29 cellular contexts compared by ENCODE assay signal in genomic region chr2:110667061-110667460, GRCh38.
"Had no signal": no experiment of that assay in that cellular context is flagged by ENCODE, and none has a peak within 500 bp of the region (broad histone marks: within the 10 kb centered on the region; RNA-seq: fewer than 3 reads in every experiment).

No MANE protein-coding gene starts in this region.

- H3K9me3 ChIP-seq: esophagus squamous epithelium, heart left ventricle, ovary, right lobe of liver, tibial nerve had no signal

- H3K4me3 ChIP-seq: esophagus squamous epithelium, heart left ventricle, ovary, right lobe of liver, tibial nerve had no signal

- H3K4me1 Mint-ChIP-seq: activated B cell treated with CpG ODN at 0.5 μM for 24 hours; central memory CD8-positive, alpha-beta T cell; immature natural killer cell had no signal

- ATAC-seq: activated CD8-positive, alpha-beta T cell treated with anti-CD3 and anti-CD28 coated beads for 36 hours; activated naive CD4-positive, alpha-beta T cell treated with anti-CD3 and anti-CD28 coated beads, Interleukin-2, amount 50 U/mL, for 72 hours; activated T-cell treated with anti-CD3 and anti-CD28 coated beads, Interleukin-2, amount 50 U/mL, for 4 hours; heart left ventricle; left colon; natural killer cell treated with Interleukin-12 subunit alpha and Interleukin-12 subunit beta and Interleukin-15 and Interleukin-18, amount 100 ng/mL, for 72 hours; right lobe of liver had no signal

- DNase-seq: activated B cell treated with CpG ODN at 0.5 μM for 24 hours; activated CD4-positive, alpha-beta T cell treated with anti-CD3 and anti-CD28 coated beads, Interleukin-2, amount 50 U/mL, for 1 hour; activated CD8-positive, alpha-beta T cell treated with anti-CD3 and anti-CD28 coated beads for 36 hours; activated T-cell treated with anti-CD3 and anti-CD28 coated beads, Interleukin-2, amount 50 U/mL, for 4 hours; dermis blood vessel endothelial cell; effector CD8-positive, alpha-beta T cell; esophagus squamous epithelium; foreskin fibroblast; heart left ventricle; hypothalamus; immature natural killer cell; kidney; left colon; ovary; right lobe of liver; stimulated activated CD4-positive, alpha-beta T cell treated with anti-CD3 and anti-CD28 coated beads, Interleukin-2, amount 100 ng/mL, for 48 hours; stimulated activated naive CD4-positive, alpha-beta T cell treated with Interleukin-2 at 50 U/mL for 16 hours; T-helper 1 cell had no signal

- H3K27me3 ChIP-seq: esophagus squamous epithelium, heart left ventricle, ovary, right lobe of liver, tibial nerve had no signal

- H3K27ac ChIP-seq: epithelial cell of prostate, esophagus squamous epithelium, heart left ventricle, ovary, right lobe of liver, tibial nerve had no signal

- FAIRE-seq: bronchial epithelial cell, colon, endometrium, kidney had no signal

- H3K36me3 ChIP-seq: ovary, right lobe of liver, tibial nerve had no signal

- H3K9me3 Mint-ChIP-seq: activated B cell treated with CpG ODN at 0.5 μM for 24 hours; activated CD8-positive, alpha-beta T cell treated with anti-CD3 and anti-CD28 coated beads for 36 hours; activated naive CD4-positive, alpha-beta T cell treated with anti-CD3 and anti-CD28 coated beads, Interleukin-2, amount 50 U/mL, for 72 hours; activated T-cell treated with anti-CD3 and anti-CD28 coated beads, Interleukin-2, amount 50 U/mL, for 4 hours; activated T-helper 2 cell treated with anti-CD3 and anti-CD28 coated beads, Interferon-gamma antibody, Interleukin-2, Interleukin-4, amounts not matched to agents 10 μg/mL and 5 μg/mL and 100 μg/mL, durations not matched to agents 14 hours and 24 hours and 36 hours; central memory CD8-positive, alpha-beta T cell; immature natural killer cell; natural killer cell treated with Interleukin-12 subunit alpha and Interleukin-12 subunit beta and Interleukin-15 and Interleukin-18, amount 100 ng/mL, for 72 hours; T-helper 2 cell treated with Interferon-gamma antibody and Interleukin-4, amounts not matched to agents 5 μg/mL and 100 μg/mL, for 36 hours had no signal

- H3K4me3 Mint-ChIP-seq: activated B cell treated with CpG ODN at 0.5 μM for 24 hours; activated CD8-positive, alpha-beta T cell treated with anti-CD3 and anti-CD28 coated beads for 36 hours; activated T-cell treated with anti-CD3 and anti-CD28 coated beads, Interleukin-2, amount 50 U/mL, for 4 hours; central memory CD8-positive, alpha-beta T cell; immature natural killer cell; natural killer cell treated with Interleukin-12 subunit alpha and Interleukin-12 subunit beta and Interleukin-15 and Interleukin-18, amount 100 ng/mL, for 72 hours; T-helper 2 cell treated with Interferon-gamma antibody and Interleukin-4, amounts not matched to agents 5 μg/mL and 100 μg/mL, for 36 hours had no signal

- H3K27ac Mint-ChIP-seq: activated B cell treated with CpG ODN at 0.5 μM for 24 hours; activated CD8-positive, alpha-beta T cell treated with anti-CD3 and anti-CD28 coated beads for 36 hours; activated naive CD4-positive, alpha-beta T cell treated with anti-CD3 and anti-CD28 coated beads, Interleukin-2, amount 50 U/mL, for 72 hours; activated T-helper 2 cell treated with anti-CD3 and anti-CD28 coated beads, Interferon-gamma antibody, Interleukin-2, Interleukin-4, amounts not matched to agents 10 μg/mL and 5 μg/mL and 100 μg/mL, durations not matched to agents 14 hours and 24 hours and 36 hours; immature natural killer cell; natural killer cell treated with Interleukin-12 subunit alpha and Interleukin-12 subunit beta and Interleukin-15 and Interleukin-18, amount 100 ng/mL, for 72 hours; progenitor cell of endocrine pancreas; T-helper 2 cell treated with Interferon-gamma antibody and Interleukin-4, amounts not matched to agents 5 μg/mL and 100 μg/mL, for 36 hours had no signal

- H3K27me3 Mint-ChIP-seq: activated B cell treated with CpG ODN at 0.5 μM for 24 hours; activated CD8-positive, alpha-beta T cell treated with anti-CD3 and anti-CD28 coated beads for 36 hours; central memory CD8-positive, alpha-beta T cell; natural killer cell treated with Interleukin-12 subunit alpha and Interleukin-12 subunit beta and Interleukin-15 and Interleukin-18, amount 100 ng/mL, for 72 hours; progenitor cell of endocrine pancreas had no signal

- H3K4me1 ChIP-seq: esophagus squamous epithelium, heart left ventricle, right lobe of liver, tibial nerve had no signal
